8 cellular contexts compared by ENCODE assay signal in genomic region chr12:14260011-14260993, GRCh38.
DNase-seq lines count a peak whose midpoint lies in the region; ATAC-seq, FAIRE-seq and TF ChIP-seq lines count a peak whose summit lies in the region.

No MANE protein-coding gene starts in this region.

- H3K36me3 Mint-ChIP-seq in CD4-positive, alpha-beta T cell (ENCODE audit: low read depth): no peaks in the 10 kb centered on the region
- peaks cover 4% of the 10 kb centered on the region for H3K36me3 Mint-ChIP-seq in astrocyte (ENCODE audit: low read depth, unreplicated experiment)

- no peak for ATAC-seq in CD4-positive, alpha-beta T cell (ENCODE audit: poor library complexity)
- ATAC-seq in HG03378 (IDR thresholded peaks at IDR 0.05; ENCODE audit: unreplicated experiment): no peak

- no peaks in the 10 kb centered on the region for H3K36me3 ChIP-seq in astrocyte (ENCODE audit: insufficient read depth, low read length)

- no peaks in the 10 kb centered on the region for H3K9me3 ChIP-seq in CD4-positive, alpha-beta T cell (ENCODE audit: control insufficient read depth, low read length)
- H3K9me3 ChIP-seq in astrocyte (ENCODE audit: insufficient read depth, low read depth, low read length): peaks cover 3% of the 10 kb centered on the region

- no peak for FAIRE-seq in astrocyte (lab: Jason Lieb, UNC)

- intact Hi-C loops in CD4-positive, alpha-beta T cell (cut with DNase I, micrococcal nuclease): no loop called here

- no peaks in the 10 kb centered on the region for H4K20me1 ChIP-seq in astrocyte (ENCODE audit: insufficient read depth, low read length)

- no peaks in the 10 kb centered on the region for H3K27me3 Mint-ChIP-seq in CD4-positive, alpha-beta T cell
- no peaks in the 10 kb centered on the region for H3K27me3 Mint-ChIP-seq in astrocyte (ENCODE audit: low read depth, unreplicated experiment)

- CTCF ChIA-PET in CD4-positive, alpha-beta T cell (lab: Charles Lee): no interaction called here

- peaks cover 57% of the 10 kb centered on the region for H3K4me1 Mint-ChIP-seq in CD4-positive, alpha-beta T cell (ENCODE audit: low read depth)
- H3K4me1 Mint-ChIP-seq in astrocyte (ENCODE audit: low read depth, unreplicated experiment): peaks cover 53% of the 10 kb centered on the region

- H3K27me3 ChIP-seq in CD4-positive, alpha-beta T cell (ENCODE audit: control insufficient read depth, insufficient read depth, low read length): no peaks in the 10 kb centered on the region
- no peaks in the 10 kb centered on the region for H3K27me3 ChIP-seq in astrocyte (ENCODE audit: insufficient read depth, low read length)

- peaks cover 32% of the 10 kb centered on the region for H3K4me1 ChIP-seq in astrocyte (ENCODE audit: insufficient read depth, low read length)

- H3K4me3 ChIP-seq in astrocyte (ENCODE audit: insufficient read depth, low read depth, low read length): peak overlapping the region; percentile 24

- H3K27ac Mint-ChIP-seq in CD4-positive, alpha-beta T cell: peak overlapping the region; percentile 13
- peak overlapping the region; percentile 96 for H3K27ac Mint-ChIP-seq in astrocyte (ENCODE audit: unreplicated experiment)

- POLR2A ChIA-PET in CD4-positive, alpha-beta T cell (lab: Charles Lee): interaction anchor here (0.8 to 3.0 kb wide), 2 partner anchors 105 to 126 kb away, joined by 3 to 102 read pairs; partner anchors contain the start of gene ATF7IP

- H3K9me3 Mint-ChIP-seq in CD4-positive, alpha-beta T cell: peaks cover 2% of the 10 kb centered on the region
- peaks cover 37% of the 10 kb centered on the region for H3K9me3 Mint-ChIP-seq in astrocyte (ENCODE audit: unreplicated experiment)

- no peak for TF ChIP-seq CTCF in CD4-positive, alpha-beta T cell (IDR thresholded peaks at IDR 0.05)
- TF ChIP-seq CTCF in astrocyte (IDR thresholded peaks at IDR 0.05; ENCODE audit: insufficient read depth, low read depth, low read length): no peak

- peak overlapping the region; percentile 69 for H3K9ac ChIP-seq in astrocyte (ENCODE audit: low read length)

- H3K79me2 ChIP-seq in astrocyte (ENCODE audit: insufficient read depth, low read length): no peaks in the 10 kb centered on the region

- peak overlapping the region; percentile 69 for H3K4me2 ChIP-seq in astrocyte (ENCODE audit: low read length)

- no peak overlapping the region for H3K27ac ChIP-seq in CD4-positive, alpha-beta T cell (ENCODE audit: low read depth, low read length)
- H3K27ac ChIP-seq in astrocyte (ENCODE audit: low read depth, low read length): peak overlapping the region; percentile 74

- H2AFZ ChIP-seq in astrocyte (ENCODE audit: low read depth, low read length): peak overlapping the region; percentile 76

- DNase-seq in CD4-positive, alpha-beta T cell: no peak
- DNase-seq in NCI-H1092 (lab: John Stamatoyannopoulos, UW): peak; percentile 18
- peak; percentile 96 for DNase-seq in astrocyte (ENCODE audit: low read depth)
- DNase-seq in hepatic stellate cell (ENCODE audit: low spot score): peak; percentile 85
- peak; percentile 89 for DNase-seq in pons (ENCODE audit: low spot score)
- no peak for DNase-seq in NCI-H187 (lab: John Stamatoyannopoulos, UW)
- DNase-seq in activated effector memory CD4-positive, alpha-beta T cell treated with anti-CD3 and anti-CD28 coated beads, Interleukin-2, amount 50 U/mL, for 16 hours: no peak

- H3K4me3 Mint-ChIP-seq in CD4-positive, alpha-beta T cell: no peak overlapping the region
- peak overlapping the region; percentile 61 for H3K4me3 Mint-ChIP-seq in astrocyte (ENCODE audit: unreplicated experiment)

Comparison
In these comparisons a context has a peak if more than half of its experiments do, and no peak if none do; other contexts are left out.
1. DNase-seq: peak in NCI-H1092 (single experiment), astrocyte (single experiment), hepatic stellate cell (single experiment) and pons (single experiment); none in CD4-positive, alpha-beta T cell (0 of 10), NCI-H187 (0 of 2) and activated effector memory CD4-positive, alpha-beta T cell treated with anti-CD3 and anti-CD28 coated beads, Interleukin-2, amount 50 U/mL, for 16 hours (single experiment).